In genomic region chr12:110501722-110502448, GRCh38 we compare ENCODE assay signal across 8 cellular contexts.
DNase-seq lines count a peak whose midpoint lies in the region; ATAC-seq and TF ChIP-seq lines count a peak whose summit lies in the region.

RAD9B (plus strand) TSS chr12:110502331; CDS start chr12:110502338, 7 bp downstream.
VPS29 (minus strand) TSS chr12:110502111; CDS start chr12:110502051, 60 bp downstream.

- H3K9me3 Mint-ChIP-seq in central memory CD8-positive, alpha-beta T cell, result no peaks in the 10 kb centered on the region

- H3K36me3 Mint-ChIP-seq in central memory CD8-positive, alpha-beta T cell (ENCODE audit: insufficient read depth), result peaks cover 25% of the 10 kb centered on the region

- H3K4me3 ChIP-seq in AG10803 (ENCODE audit: low read length), result peak within 1 kb of the TSS; percentile 95

- TF ChIP-seq CTCF in AG10803 (conservative IDR thresholded peaks at IDR 0.05; ENCODE audit: low read length), result no peak

- peaks cover 35% of the 10 kb centered on the region for H3K4me1 Mint-ChIP-seq in central memory CD8-positive, alpha-beta T cell

- peak within 1 kb of the TSS; percentile 96 for H3K4me3 Mint-ChIP-seq in central memory CD8-positive, alpha-beta T cell

- H3K27ac Mint-ChIP-seq in central memory CD8-positive, alpha-beta T cell (ENCODE audit: low read depth), result peak within 1 kb of the TSS; percentile 98

- H3K27me3 Mint-ChIP-seq in central memory CD8-positive, alpha-beta T cell, result no peaks in the 10 kb centered on the region

- DNase-seq in AG10803 (ENCODE audit: low read depth) (peak; percentile 98), NCI-H345 treated with DMSO at 0.1 percent for 48 hours (lab: John Stamatoyannopoulos, UW; ENCODE audit: unreplicated experiment) (peak; percentile 96), iris pigment epithelial cell (ENCODE audit: low read depth) (peak; percentile 99)
- peak; percentile 97 for DNase-seq in activated CD4-positive, CD25-positive, alpha-beta regulatory T cell treated with anti-CD3 and anti-CD28 coated beads, Interleukin-2, amount 50 U/mL, for 16 hours (ENCODE audit: low read depth, low spot score)
- DNase-seq in central memory CD8-positive, alpha-beta T cell (ENCODE audit: low spot score in 2 of 2), result peak; percentile 96 to 99
- DNase-seq in stimulated activated CD4-positive, alpha-beta T cell treated with anti-CD3 and anti-CD28 coated beads, Interleukin-12 subunit alpha, Interleukin-12 subunit beta, amount 100 ng/mL, for 24 hours (ENCODE audit: low read depth in 2 of 2), result peak; percentile 96 to 97

- ATAC-seq in GM19035 (IDR thresholded peaks at IDR 0.05; ENCODE audit: unreplicated experiment) (peak; percentile 96), HG03342 (IDR thresholded peaks at IDR 0.05; ENCODE audit: unreplicated experiment) (peak; percentile 91)
- ATAC-seq in central memory CD8-positive, alpha-beta T cell (replicated peaks; ENCODE audit: extremely low read depth, poor library complexity, severe bottlenecking), result peak; percentile 94

Comparison
In these comparisons a context has a peak if more than half of its experiments do, and no peak if none do; other contexts are left out.
1. Peak in every context shown above with its lines: DNase-seq, ATAC-seq and H3K4me3 ChIP-seq.